In the genomic region with DNA sequence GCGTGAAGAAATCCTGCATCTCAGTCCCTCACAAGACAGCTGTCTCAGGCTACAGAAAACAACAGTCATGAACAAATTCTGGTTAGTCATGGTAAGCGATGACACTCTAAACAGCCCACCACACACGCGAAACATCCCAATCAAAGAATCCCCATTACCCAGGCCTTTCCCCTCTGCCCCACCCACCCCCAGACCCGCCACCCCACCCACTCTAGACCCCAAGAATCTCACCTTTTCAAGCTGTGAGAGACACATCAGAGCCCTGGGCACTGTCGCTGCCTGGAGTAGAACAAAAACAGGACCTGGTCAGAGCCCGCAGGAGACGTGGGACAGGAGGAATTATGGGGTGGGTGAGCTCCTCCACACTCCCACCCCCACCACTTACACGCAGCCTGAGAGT, we compare ENCODE assay signal across 11 cellular contexts. TPM values are rescaled to one million over a fixed set of nuclear protein-coding genes. Genes with fewer than 3 reads are reported as not detected.
DNase-seq lines count a peak whose midpoint lies in the region; ATAC-seq lines count a peak whose summit lies in the region.
"Had no signal": no experiment of that assay in that cellular context is flagged by ENCODE, and none has a peak within 500 bp of the region (broad histone marks: within the 10 kb centered on the region; RNA-seq: fewer than 3 reads in every experiment).

No MANE protein-coding gene starts in this region.

- no peak for ATAC-seq in stimulated activated memory B cell treated with anti-CD40 and anti-IgM and Interleukin-4, amounts not matched to agents 10 μg/mL and 1 μg/mL and 100 μg/mL, for 72 hours
- ATAC-seq in GM21381 (IDR thresholded peaks at IDR 0.05; ENCODE audit: unreplicated experiment) = no peak

- H3K9me3 Mint-ChIP-seq in stimulated activated memory B cell treated with anti-CD40 and anti-IgM and Interleukin-4, amounts not matched to agents 10 μg/mL and 1 μg/mL and 100 μg/mL, for 72 hours = no peaks in the 10 kb centered on the region
- H3K9me3 Mint-ChIP-seq: H9 had no signal

- H3K36me3 ChIP-seq in SJSA1 = peaks cover 37% of the 10 kb centered on the region

- H3K27me3 Mint-ChIP-seq in stimulated activated memory B cell treated with anti-CD40 and anti-IgM and Interleukin-4, amounts not matched to agents 10 μg/mL and 1 μg/mL and 100 μg/mL, for 72 hours = no peaks in the 10 kb centered on the region

- in situ Hi-C loops in ACHN (cut with HindIII; ENCODE audit: low pct_ligation_motif_present, low pct_unique_long_range_greater_than_20kb, low sequenced_read_pairs) = no loop called here

- H3K4me1 Mint-ChIP-seq in stimulated activated memory B cell treated with anti-CD40 and anti-IgM and Interleukin-4, amounts not matched to agents 10 μg/mL and 1 μg/mL and 100 μg/mL, for 72 hours = peaks cover 82% of the 10 kb centered on the region

- H3K27me3 ChIP-seq in SJSA1 (replicated peaks) = no peaks in the 10 kb centered on the region

- peak overlapping the region; percentile 85; the same call in 1 of the 2 replicates for H3K4me3 ChIP-seq in SJSA1

- peak overlapping the region; percentile 100 for H3K27ac Mint-ChIP-seq in stimulated activated memory B cell treated with anti-CD40 and anti-IgM and Interleukin-4, amounts not matched to agents 10 μg/mL and 1 μg/mL and 100 μg/mL, for 72 hours
- H3K27ac Mint-ChIP-seq: H9 had no signal

- DNase-seq in activated naive CD4-positive, alpha-beta T cell treated with Interleukin-2 at 50 U/mL for 16 hours = peak; percentile 22
- DNase-seq in activated naive CD4-positive, alpha-beta T cell (lab: John Stamatoyannopoulos, UW) = no peak
- DNase-seq in SJSA1 (ENCODE audit: low read depth in 1 of 2, low spot score in 2 of 2) (no peak), DMS79 (lab: John Stamatoyannopoulos, UW) (no peak), ACHN (no peak)
- peak; percentile 21 for DNase-seq in effector CD8-positive, alpha-beta T cell (lab: John Stamatoyannopoulos, UW)
- DNase-seq: GF-D8, H9, NCI-H446 treated with DMSO at 0.1 percent for 48 hours had no signal

- peak overlapping the region; percentile 93 for H3K4me3 Mint-ChIP-seq in stimulated activated memory B cell treated with anti-CD40 and anti-IgM and Interleukin-4, amounts not matched to agents 10 μg/mL and 1 μg/mL and 100 μg/mL, for 72 hours
- H3K4me3 Mint-ChIP-seq: H9 had no signal

- H3K27ac ChIP-seq in SJSA1 = no peak overlapping the region

- H3K9me3 ChIP-seq in SJSA1 (replicated peaks) = no peaks in the 10 kb centered on the region

- H3K4me1 ChIP-seq in SJSA1 (replicated peaks) = peaks cover 15% of the 10 kb centered on the region

- peaks cover 51% of the 10 kb centered on the region for H3K36me3 Mint-ChIP-seq in stimulated activated memory B cell treated with anti-CD40 and anti-IgM and Interleukin-4, amounts not matched to agents 10 μg/mL and 1 μg/mL and 100 μg/mL, for 72 hours

RNA-seq across cellular contexts. Expression of gene HLA-B, which starts 2.7 kb away (rescaled TPM):
- total RNA-seq in SJSA1 (2014; rRNA removed; shearing (Covaris generic)) = 3,537 and 4,578 TPM in 2 replicates

RNA-seq across cellular contexts. Expression of gene MICA, which starts 49.1 kb away (rescaled TPM):
- 36.1 and 41.7 TPM in 2 replicates for total RNA-seq in SJSA1 (2014; rRNA removed; shearing (Covaris generic))

Comparison
In these comparisons a context has a peak if more than half of its experiments do, and no peak if none do; other contexts are left out.
1. DNase-seq: peak in activated naive CD4-positive, alpha-beta T cell treated with Interleukin-2 at 50 U/mL for 16 hours (single experiment) and effector CD8-positive, alpha-beta T cell (single experiment); none in activated naive CD4-positive, alpha-beta T cell (0 of 4), SJSA1 (0 of 2), DMS79 (single experiment) and ACHN (single experiment).